Comparison of ENCODE assay signal across 33 cellular contexts in the genomic region with DNA sequence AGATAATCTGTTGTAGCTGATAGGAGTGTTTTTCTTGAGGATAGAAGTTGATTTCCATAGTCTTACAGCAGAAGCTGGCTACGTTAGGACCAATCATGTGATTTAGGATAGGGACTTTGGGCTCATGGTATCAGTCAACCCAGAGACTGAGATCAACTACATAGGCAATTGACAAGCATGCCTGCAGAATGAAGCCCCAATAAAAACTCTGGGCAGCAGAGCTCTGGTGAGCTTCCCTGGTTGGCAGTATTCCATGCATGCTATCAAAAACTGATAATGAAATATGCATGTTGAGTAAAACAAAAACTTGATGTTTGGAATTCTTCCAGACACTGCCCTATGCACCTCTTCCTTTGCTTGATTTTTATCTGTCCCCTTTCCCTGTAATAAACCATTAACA. TPM values are rescaled to one million over a fixed set of nuclear protein-coding genes. Genes with fewer than 3 reads are reported as not detected.
"Had no signal": no experiment of that assay in that cellular context is flagged by ENCODE, and none has a peak within 500 bp of the region (broad histone marks: within the 10 kb centered on the region; RNA-seq: fewer than 3 reads in every experiment).

No MANE protein-coding gene starts in this region.

- H3K27me3 ChIP-seq: MG63, Peyer's patch had no signal

- ATAC-seq: activated CD8-positive, alpha-beta memory T cell treated with anti-CD3 and anti-CD28 coated beads, Interleukin-2, amount 10 ng/mL, durations not matched to agents 7 days and 5 days; activated T-helper 17 cell treated with anti-CD3 and anti-CD28 coated beads, Interleukin-2, amount 50 U/mL, for 72 hours; Right ventricle myocardium inferior had no signal

- H3K27ac ChIP-seq: Peyer's patch, RWPE1, WERI-Rb-1 had no signal

- H3K36me3 ChIP-seq: MG63, Peyer's patch, WERI-Rb-1 had no signal

- DNase-seq: activated CD4-positive, alpha-beta memory T cell treated with anti-CD3 and anti-CD28 coated beads, Interleukin-2, amount 10 ng/mL, durations not matched to agents 7 days and 5 days; activated CD4-positive, alpha-beta T cell treated with anti-CD3 and anti-CD28 coated beads for 1 hour; activated CD4-positive, alpha-beta T cell treated with anti-CD3 and anti-CD28 coated beads for 48 hours; activated CD4-positive, CD25-positive, alpha-beta regulatory T cell; activated CD8-positive, alpha-beta memory T cell treated with anti-CD3 and anti-CD28 coated beads for 24 hours; activated CD8-positive, alpha-beta memory T cell treated with anti-CD3 and anti-CD28 coated beads, Interleukin-2, amount 10 ng/mL, durations not matched to agents 7 days and 5 days; activated CD8-positive, alpha-beta memory T cell treated with anti-CD3 and anti-CD28 coated beads, Interleukin-2, amount 50 U/mL, for 48 hours; activated effector memory CD4-positive, alpha-beta T cell treated with anti-CD3 and anti-CD28 coated beads, Interleukin-2, amount 50 U/mL, for 16 hours; activated naive CD4-positive, alpha-beta T cell; activated naive CD8-positive, alpha-beta T cell treated with anti-CD3 and anti-CD28 coated beads, Interleukin-2, amount 10 ng/mL, durations not matched to agents 7 days and 5 days; activated T-cell treated with anti-CD3 and anti-CD28 coated beads, Interleukin-2, amount 50 U/mL, for 48 hours; amygdala; central memory CD4-positive, alpha-beta T cell; Karpas-422; KBM-7; MG63; NCI-H1048; NCI-H1105 treated with DMSO at 0.1 percent for 48 hours; NCI-H1436; NCI-H1694; NCI-H1930; NCI-H446; NCI-H524; NCI-H69; Peyer's patch; SIG-M5; T1000; WERI-Rb-1 had no signal

- H3K4me3 ChIP-seq: MG63, Peyer's patch had no signal

- H3K9me3 ChIP-seq: Peyer's patch had no signal

- H3K4me1 ChIP-seq: Peyer's patch had no signal

RNA-seq across cellular contexts. Expression of gene SUCNR1, which starts 38.0 kb away (rescaled TPM):
- total RNA-seq: activated CD4-positive, alpha-beta memory T cell treated with anti-CD3 and anti-CD28 coated beads, Interleukin-2, amount 10 ng/mL, durations not matched to agents 7 days and 5 days; activated CD8-positive, alpha-beta memory T cell treated with anti-CD3 and anti-CD28 coated beads, Interleukin-2, amount 10 ng/mL, durations not matched to agents 7 days and 5 days; activated T-helper 17 cell treated with anti-CD3 and anti-CD28 coated beads, Interleukin-2, amount 50 U/mL, for 72 hours; T-helper 1 cell treated with Interleukin-12 subunit alpha and Interleukin-12 subunit beta and Interleukin-4 antibody, amounts not matched to agents 30 ng/mL and 1 ng/mL, for 36 hours; T-helper 2 cell treated with Interferon-gamma antibody and Interleukin-4, amounts not matched to agents 100 ng/mL and 5 ng/mL, for 36 hours had no signal
